34 cellular contexts compared by ENCODE assay signal in genomic region chr3:102492300-102492699, GRCh38. TPM values are rescaled to one million over a fixed set of nuclear protein-coding genes. Genes with fewer than 3 reads are reported as not detected.
"Had no signal": no experiment of that assay in that cellular context is flagged by ENCODE, and none has a peak within 500 bp of the region (broad histone marks: within the 10 kb centered on the region; RNA-seq: fewer than 3 reads in every experiment).

No MANE protein-coding gene starts in this region.

- H3K4me3 ChIP-seq: adrenal gland, body of pancreas, breast epithelium had no signal

- H3K27me3 ChIP-seq: adrenal gland, body of pancreas, brain microvascular endothelial cell, breast epithelium had no signal

- H3K4me1 ChIP-seq: adrenal gland, body of pancreas, breast epithelium had no signal

- H3K27ac ChIP-seq: adrenal gland, body of pancreas, brain microvascular endothelial cell, breast epithelium, VCaP had no signal

- H3K9me3 ChIP-seq: adrenal gland, body of pancreas, breast epithelium had no signal

- DNase-seq: activated B cell treated with CpG ODN at 0.5 μM for 24 hours; activated CD4-positive, alpha-beta memory T cell treated with anti-CD3 and anti-CD28 coated beads for 36 hours; activated CD4-positive, alpha-beta T cell treated with anti-CD3 and anti-CD28 coated beads for 4 hours; activated CD4-positive, alpha-beta T cell treated with anti-CD3 and anti-CD28 coated beads, Interleukin-2, amount 10 ng/mL, durations not matched to agents 24 days and 14 days; activated CD4-positive, alpha-beta T cell treated with anti-CD3 and anti-CD28 coated beads, Interleukin-2, amount 50 U/mL, for 1 hour; activated CD4-positive, alpha-beta T cell treated with anti-CD3 and anti-CD28 coated beads, Interleukin-2, amount 50 U/mL, for 4 hours; activated CD4-positive, CD25-positive, alpha-beta regulatory T cell treated with anti-CD3 and anti-CD28 coated beads, Interleukin-2, amount 50 U/mL, for 72 hours; activated CD8-positive, alpha-beta memory T cell treated with anti-CD3 and anti-CD28 coated beads, Interleukin-2, amount 50 U/mL, for 4 hours; activated CD8-positive, alpha-beta T cell treated with anti-CD3 and anti-CD28 coated beads for 36 hours; activated effector memory CD4-positive, alpha-beta T cell treated with anti-CD3 and anti-CD28 coated beads, Interleukin-2, amount 50 U/mL, for 16 hours; activated naive CD4-positive, alpha-beta T cell; activated naive CD4-positive, alpha-beta T cell treated with anti-CD3 and anti-CD28 coated beads for 36 hours; activated naive CD4-positive, alpha-beta T cell treated with anti-CD3 and anti-CD28 coated beads, Interleukin-2, amount 50 U/mL, for 16 hours; activated naive CD8-positive, alpha-beta T cell treated with anti-CD3 and anti-CD28 coated beads for 36 hours; activated T-cell treated with anti-CD3 and anti-CD28 coated beads for 4 hours; activated T-cell treated with anti-CD3 and anti-CD28 coated beads, Interleukin-2, amount 50 U/mL, for 1 hour; activated T-cell treated with anti-CD3 and anti-CD28 coated beads, Interleukin-2, amount 50 U/mL, for 4 hours; activated T-cell treated with anti-CD3 and anti-CD28 coated beads, Interleukin-2, amount 50 U/mL, for 72 hours; adrenal gland; amniotic stem cell; aorta; body of pancreas; brain microvascular endothelial cell; central memory CD4-positive, alpha-beta T cell; T-helper 1 cell; T-helper 2 cell; T-helper 9 cell had no signal

- H3K36me3 ChIP-seq: adrenal gland, brain microvascular endothelial cell, breast epithelium had no signal

- ATAC-seq: activated CD8-positive, alpha-beta T cell treated with anti-CD3 and anti-CD28 coated beads for 36 hours; activated naive CD4-positive, alpha-beta T cell treated with anti-CD3 and anti-CD28 coated beads, Interleukin-2, amount 50 U/mL, for 72 hours; activated T-cell treated with anti-CD3 and anti-CD28 coated beads, Interleukin-2, amount 50 U/mL, for 4 hours; activated T-cell treated with anti-CD3 and anti-CD28 coated beads, Interleukin-2, amount 50 U/mL, for 72 hours; activated T-helper 17 cell treated with anti-CD3 and anti-CD28 coated beads, Interleukin-2, amount 50 U/mL, for 72 hours; body of pancreas had no signal

RNA-seq across cellular contexts. Expression of gene ZPLD1, which starts 57.5 kb away (rescaled TPM):
- total RNA-seq: activated B cell treated with CpG ODN at 0.5 μM for 24 hours; activated CD4-positive, alpha-beta memory T cell treated with anti-CD3 and anti-CD28 coated beads for 36 hours; activated CD4-positive, alpha-beta T cell treated with anti-CD3 and anti-CD28 coated beads, Interleukin-2, amount 10 ng/mL, durations not matched to agents 24 days and 14 days; activated CD8-positive, alpha-beta memory T cell treated with anti-CD3 and anti-CD28 coated beads for 36 hours; activated CD8-positive, alpha-beta T cell treated with anti-CD3 and anti-CD28 coated beads for 36 hours; activated naive CD4-positive, alpha-beta T cell treated with anti-CD3 and anti-CD28 coated beads for 36 hours; activated naive CD4-positive, alpha-beta T cell treated with anti-CD3 and anti-CD28 coated beads, Interleukin-2, amount 50 U/mL, for 72 hours; activated naive CD8-positive, alpha-beta T cell treated with anti-CD3 and anti-CD28 coated beads for 36 hours; activated T-cell treated with anti-CD3 and anti-CD28 coated beads, Interleukin-2, amount 50 U/mL, for 4 hours; activated T-helper 1 cell treated with anti-CD3 and anti-CD28 coated beads, Interleukin-12 subunit alpha, Interleukin-12 subunit beta, Interleukin-2, Interleukin-4 antibody, amounts not matched to agents 30 ng/mL and 10 ng/mL and 1 ng/mL, durations not matched to agents 14 hours and 24 hours and 36 hours; cardiac septum had no signal
- polyA plus RNA-seq: adrenal gland, aorta had no signal
